In genomic region chr18:4293337-4293736, GRCh38 we compare ENCODE assay signal across 28 cellular contexts.
"Had no signal": no experiment of that assay in that cellular context is flagged by ENCODE, and none has a peak within 500 bp of the region (broad histone marks: within the 10 kb centered on the region; RNA-seq: fewer than 3 reads in every experiment).

No MANE protein-coding gene starts in this region.

- ATAC-seq: left cardiac atrium, left ventricle myocardium superior, sciatic nerve had no signal

- DNase-seq: activated CD4-positive, alpha-beta memory T cell treated with anti-CD3 and anti-CD28 coated beads for 36 hours; activated CD4-positive, alpha-beta T cell treated with anti-CD3 and anti-CD28 coated beads, Interleukin-2, amount 10 ng/mL, durations not matched to agents 24 days and 14 days; activated CD4-positive, CD25-positive, alpha-beta regulatory T cell treated with anti-CD3 and anti-CD28 coated beads, Interleukin-2, amount 50 U/mL, for 72 hours; activated CD8-positive, alpha-beta memory T cell treated with anti-CD3 and anti-CD28 coated beads, Interleukin-2, amount 50 U/mL, for 48 hours; activated gamma-delta T cell; activated naive CD4-positive, alpha-beta T cell treated with anti-CD3 and anti-CD28 coated beads, Interleukin-2, amount 10 ng/mL, durations not matched to agents 7 days and 5 days; activated T-cell treated with anti-CD3 and anti-CD28 coated beads, Interleukin-2, amount 50 U/mL, for 24 hours; amniotic stem cell; brain microvascular endothelial cell; dorsolateral prefrontal cortex; effector memory CD4-positive, alpha-beta T cell; glutamatergic neuron; left cardiac atrium; left ventricle myocardium superior; naive B cell; nephron progenitor cell; retina; stimulated activated CD4-positive, alpha-beta T cell treated with anti-CD3 and anti-CD28 coated beads, Interleukin-12 subunit alpha, Interleukin-12 subunit beta, amount 100 ng/mL, for 4 hours; stimulated activated CD4-positive, alpha-beta T cell treated with anti-CD3 and anti-CD28 coated beads, Interleukin-4, amount 100 ng/mL, for 1 hour; T1000; trophoblast cell had no signal

- H3K4me3 Mint-ChIP-seq: activated CD4-positive, alpha-beta memory T cell treated with anti-CD3 and anti-CD28 coated beads for 36 hours; activated CD4-positive, alpha-beta T cell treated with anti-CD3 and anti-CD28 coated beads, Interleukin-2, amount 10 ng/mL, durations not matched to agents 24 days and 14 days; activated naive CD4-positive, alpha-beta T cell treated with anti-CD3 and anti-CD28 coated beads, Interleukin-2, amount 10 ng/mL, durations not matched to agents 7 days and 5 days; activated T-cell treated with anti-CD3 and anti-CD28 coated beads, Interleukin-2, amount 50 U/mL, for 24 hours; naive B cell; nephron progenitor cell; stimulated activated naive CD8-positive, alpha-beta T cell treated with anti-CD3 and anti-CD28 coated beads, Interleukin-15, Interleukin-2, amounts not matched to agents 100 ng/mL and 50 ng/mL, for 24 hours had no signal

- H3K4me3 ChIP-seq: coronary artery, dorsolateral prefrontal cortex, skin epidermis, thoracic aorta, vagina had no signal

- H3K36me3 Mint-ChIP-seq: activated CD4-positive, alpha-beta memory T cell treated with anti-CD3 and anti-CD28 coated beads for 36 hours; activated naive CD4-positive, alpha-beta T cell treated with anti-CD3 and anti-CD28 coated beads, Interleukin-2, amount 10 ng/mL, durations not matched to agents 7 days and 5 days; naive B cell had no signal

- H3K4me1 ChIP-seq: vagina had no signal

- H3K9me3 ChIP-seq: neutrophil, thoracic aorta, vagina had no signal

- H3K27me3 ChIP-seq: brain microvascular endothelial cell, dorsolateral prefrontal cortex, neutrophil, vagina had no signal

- H3K36me3 ChIP-seq: brain microvascular endothelial cell, neutrophil, thoracic aorta, vagina had no signal

- H3K9me3 Mint-ChIP-seq: activated CD4-positive, alpha-beta T cell treated with anti-CD3 and anti-CD28 coated beads, Interleukin-2, amount 10 ng/mL, durations not matched to agents 24 days and 14 days; nephron progenitor cell had no signal

- H3K27me3 Mint-ChIP-seq: activated CD4-positive, alpha-beta memory T cell treated with anti-CD3 and anti-CD28 coated beads for 36 hours; activated CD4-positive, alpha-beta T cell treated with anti-CD3 and anti-CD28 coated beads, Interleukin-2, amount 10 ng/mL, durations not matched to agents 24 days and 14 days; activated naive CD4-positive, alpha-beta T cell treated with anti-CD3 and anti-CD28 coated beads, Interleukin-2, amount 10 ng/mL, durations not matched to agents 7 days and 5 days; activated T-cell treated with anti-CD3 and anti-CD28 coated beads, Interleukin-2, amount 50 U/mL, for 24 hours; naive B cell; stimulated activated naive CD8-positive, alpha-beta T cell treated with anti-CD3 and anti-CD28 coated beads, Interleukin-15, Interleukin-2, amounts not matched to agents 100 ng/mL and 50 ng/mL, for 24 hours had no signal

- H3K27ac ChIP-seq: brain microvascular endothelial cell, coronary artery, dorsolateral prefrontal cortex, neutrophil, skin epidermis, thoracic aorta, vagina had no signal

- H3K27ac Mint-ChIP-seq: activated CD4-positive, alpha-beta memory T cell treated with anti-CD3 and anti-CD28 coated beads for 36 hours; activated CD4-positive, alpha-beta T cell treated with anti-CD3 and anti-CD28 coated beads, Interleukin-2, amount 10 ng/mL, durations not matched to agents 24 days and 14 days; activated naive CD4-positive, alpha-beta T cell treated with anti-CD3 and anti-CD28 coated beads, Interleukin-2, amount 10 ng/mL, durations not matched to agents 7 days and 5 days; activated T-cell treated with anti-CD3 and anti-CD28 coated beads, Interleukin-2, amount 50 U/mL, for 24 hours; naive B cell; nephron progenitor cell; stimulated activated naive CD8-positive, alpha-beta T cell treated with anti-CD3 and anti-CD28 coated beads, Interleukin-15, Interleukin-2, amounts not matched to agents 100 ng/mL and 50 ng/mL, for 24 hours had no signal

- H3K4me1 Mint-ChIP-seq: activated CD4-positive, alpha-beta T cell treated with anti-CD3 and anti-CD28 coated beads, Interleukin-2, amount 10 ng/mL, durations not matched to agents 24 days and 14 days; activated naive CD4-positive, alpha-beta T cell treated with anti-CD3 and anti-CD28 coated beads, Interleukin-2, amount 10 ng/mL, durations not matched to agents 7 days and 5 days; naive B cell; nephron progenitor cell had no signal
